1 cellular context compared by ENCODE assay signal in genomic region chr6:155495011-155495768, GRCh38.
A peak's percentile ranks its signal among the peaks of the same experiment; 100 is the strongest.
TF ChIP-seq lines count a peak whose summit lies in the region.

No MANE protein-coding gene starts in this region.

TF ChIP-seq in HepG2, 621 proteins besides CTCF, POLR2A, EP300 and RAD21 (continued from another document and continues in another):
- TF ChIP-seq ZNF142 (CRISPR knock-in tag; IDR thresholded peaks at IDR 0.05) (0 out of 2 replicates have a peak, but pooled peaks have one; percentile 59), FOXC1 (CRISPR knock-in tag; IDR thresholded peaks at IDR 0.05; ENCODE audit: borderline replicate concordance) (no peak; the same call in none of the 2 replicates), ZHX2 (IDR thresholded peaks at IDR 0.05; ENCODE audit: low read depth) (no peak), ZHX2 (CRISPR knock-in tag; IDR thresholded peaks at IDR 0.05; ENCODE audit: borderline replicate concordance) (no peak), TARDBP (CRISPR knock-in tag; IDR thresholded peaks at IDR 0.05) (peak; percentile 86), GLMP (CRISPR knock-in tag; IDR thresholded peaks at IDR 0.05; ENCODE audit: borderline replicate concordance) (no peak), NFATC3 (CRISPR knock-in tag; IDR thresholded peaks at IDR 0.05) (peak; percentile 89; the same call in 1 of the 2 replicates), THAP8 (CRISPR knock-in tag; IDR thresholded peaks at IDR 0.05; ENCODE audit: borderline replicate concordance) (no peak), SAP130 (CRISPR knock-in tag; IDR thresholded peaks at IDR 0.05; ENCODE audit: low read depth) (peak; percentile 52; the same call in 1 of the 2 replicates), ZNF30 (CRISPR knock-in tag; IDR thresholded peaks at IDR 0.05) (no peak), ATRX (CRISPR knock-in tag; IDR thresholded peaks at IDR 0.05; ENCODE audit: borderline replicate concordance) (no peak), HOXD1 (CRISPR knock-in tag; IDR thresholded peaks at IDR 0.05) (no peak), ARID5B (CRISPR knock-in tag; IDR thresholded peaks at IDR 0.05) (peak; percentile 91), GZF1 (CRISPR knock-in tag; IDR thresholded peaks at IDR 0.05) (no peak; the same call in 1 of the 2 replicates), ZNF10 (CRISPR knock-in tag; IDR thresholded peaks at IDR 0.05; ENCODE audit: borderline replicate concordance, low read depth) (no peak), ZNF296 (CRISPR knock-in tag; conservative IDR thresholded peaks at IDR 0.05) (no peak), GTF2F1 (IDR thresholded peaks at IDR 0.05; ENCODE audit: low read length) (no peak), NR2F6 (IDR thresholded peaks at IDR 0.05) (peak; percentile 63), NR2F6 (CRISPR knock-in tag; IDR thresholded peaks at IDR 0.05) (peak; percentile 40), MED8 (CRISPR knock-in tag; IDR thresholded peaks at IDR 0.05; ENCODE audit: insufficient replicate concordance) (peak; percentile 83), ZBTB43 (CRISPR knock-in tag; conservative IDR thresholded peaks at IDR 0.05) (peak; percentile 65; the same call in 1 of the 2 replicates), MAX (IDR thresholded peaks at IDR 0.05) (no peak), NFKB2 (CRISPR knock-in tag; IDR thresholded peaks at IDR 0.05; ENCODE audit: borderline replicate concordance) (no peak), ZSCAN5A (CRISPR knock-in tag; IDR thresholded peaks at IDR 0.05; ENCODE audit: borderline replicate concordance) (peak; percentile 87; the same call in 1 of the 2 replicates), FOXJ3 (CRISPR knock-in tag; IDR thresholded peaks at IDR 0.05; ENCODE audit: borderline replicate concordance) (peak; percentile 68; the same call in 1 of the 2 replicates), NCOA2 (CRISPR knock-in tag; IDR thresholded peaks at IDR 0.05) (peak; percentile 91), NR2F2 (IDR thresholded peaks at IDR 0.05; ENCODE audit: borderline replicate concordance, low read depth) (peak; percentile 53; the same call in 1 of the 2 replicates), PITX1 (CRISPR knock-in tag; IDR thresholded peaks at IDR 0.05) (peak; percentile 39; the same call in 1 of the 2 replicates), ZNF256 (CRISPR knock-in tag; conservative IDR thresholded peaks at IDR 0.05) (0 out of 2 replicates have a peak, but pooled peaks have one; percentile 48), ZFP91 (CRISPR knock-in tag; IDR thresholded peaks at IDR 0.05; ENCODE audit: borderline replicate concordance) (peak; percentile 43; the same call in 1 of the 2 replicates)
